3 cellular contexts compared by ENCODE assay signal in genomic region chr1:43044572-43045361, GRCh38.
TF ChIP-seq lines count a peak whose summit lies in the region.

No MANE protein-coding gene starts in this region.

TF ChIP-seq in SK-N-SH, 30 proteins besides CTCF, POLR2A, EP300 and RAD21 (continued from another document):
- TF ChIP-seq NFIC (IDR thresholded peaks at IDR 0.05; ENCODE audit: borderline replicate concordance) (no peak), USF2 (IDR thresholded peaks at IDR 0.05; ENCODE audit: borderline replicate concordance, low read depth, low read length) (no peak), RXRA (IDR thresholded peaks at IDR 0.05; ENCODE audit: borderline replicate concordance, low read depth) (no peak), POLR2AphosphoS5 (IDR thresholded peaks at IDR 0.05; ENCODE audit: low read depth, low read length) (no peak), RCOR1 (IDR thresholded peaks at IDR 0.05; ENCODE audit: low read length) (no peak), ELF1 (IDR thresholded peaks at IDR 0.05) (no peak), GABPA (IDR thresholded peaks at IDR 0.05; ENCODE audit: low read depth) (no peak), FOSL2 (IDR thresholded peaks at IDR 0.05; ENCODE audit: borderline replicate concordance, low read depth) (no peak), MEF2A (IDR thresholded peaks at IDR 0.05; ENCODE audit: borderline replicate concordance, low read depth) (no peak), FOXJ3 (CRISPR knock-in tag; IDR thresholded peaks at IDR 0.05) (peak; percentile 61; the same call in 1 of the 2 replicates), EZH2phosphoT487 (IDR thresholded peaks at IDR 0.05; ENCODE audit: borderline replicate concordance, low read depth) (no peak), MXI1 (IDR thresholded peaks at IDR 0.05; ENCODE audit: low read depth, low read length) (no peak)

TF ChIP-seq in SK-N-SH treated with all-trans-retinoic acid at 6 μM for 48 hours, 23 proteins besides CTCF, POLR2A, EP300 and RAD21 (continued from another document):
- no peak for TF ChIP-seq CREB5 (CRISPR knock-in tag; IDR thresholded peaks at IDR 0.05; ENCODE audit: low read depth)
- no peak for TF ChIP-seq ZFP3 (CRISPR knock-in tag; IDR thresholded peaks at IDR 0.05)

TF ChIP-seq in K562, 482 proteins besides CTCF, POLR2A, EP300 and RAD21 (continued from another document and continues in another):
- TF ChIP-seq ZNF143 (CRISPR knock-in tag; IDR thresholded peaks at IDR 0.05) = no peak
- peak; percentile 79 for TF ChIP-seq SMARCA4 (IDR thresholded peaks at IDR 0.05)
- peak; percentile 88 for TF ChIP-seq TEAD4 (IDR thresholded peaks at IDR 0.05; ENCODE audit: low read length)
- TF ChIP-seq TEAD4 (CRISPR knock-in tag; IDR thresholded peaks at IDR 0.05; ENCODE audit: borderline replicate concordance) = no peak
- TF ChIP-seq IFI16 (CRISPR knock-in tag; IDR thresholded peaks at IDR 0.05) = no peak
- no peak for TF ChIP-seq PYGO2 (tag; IDR thresholded peaks at IDR 0.05)
- TF ChIP-seq ZFP1 (CRISPR knock-in tag; IDR thresholded peaks at IDR 0.05) = no peak
- TF ChIP-seq CHD4 (IDR thresholded peaks at IDR 0.05; ENCODE audit: insufficient read depth, insufficient replicate concordance, low read depth, low read length, poor library complexity, severe bottlenecking) = no peak
- no peak for TF ChIP-seq ZNF347 (CRISPR knock-in tag; IDR thresholded peaks at IDR 0.05; ENCODE audit: low read depth)
- no peak for TF ChIP-seq SNRNP70 (optimal IDR thresholded peaks at IDR 0.05; ENCODE audit: low read depth, low read length)
- TF ChIP-seq HNRNPLL (IDR thresholded peaks at IDR 0.05; ENCODE audit: low read depth, low read length, poor library complexity, severe bottlenecking) = no peak
- TF ChIP-seq FUS (optimal IDR thresholded peaks at IDR 0.05; ENCODE audit: low read depth, low read length) = no peak
- TF ChIP-seq CBFA2T2 (conservative IDR thresholded peaks at IDR 0.05) = peak; percentile 88
- no peak for TF ChIP-seq SAP30 (IDR thresholded peaks at IDR 0.05; ENCODE audit: borderline replicate concordance, insufficient read depth, low read depth, low read length, poor library complexity, severe bottlenecking)
- TF ChIP-seq ILF3 (IDR thresholded peaks at IDR 0.05; ENCODE audit: borderline replicate concordance) = no peak
- TF ChIP-seq ZNF232 (CRISPR knock-in tag; IDR thresholded peaks at IDR 0.05) = no peak
- TF ChIP-seq ZNF280B (CRISPR knock-in tag; IDR thresholded peaks at IDR 0.05) = no peak
- peak; percentile 60; the same call in 1 of the 2 replicates for TF ChIP-seq FOSL1 (tag; conservative IDR thresholded peaks at IDR 0.05)
- TF ChIP-seq YY1 (IDR thresholded peaks at IDR 0.05; ENCODE audit: borderline replicate concordance in 1 of 3, control insufficient read depth in 1 of 3, extremely low read depth in 1 of 3, insufficient read depth in 3 of 3, insufficient read length in 1 of 3, insufficient replicate concordance in 2 of 3, low read depth in 1 of 3, low read length in 2 of 3) = peak in 1 of 3 experiments; percentile 17
- TF ChIP-seq ELF2 (CRISPR knock-in tag; IDR thresholded peaks at IDR 0.05) = no peak
- TF ChIP-seq ZNF398 (CRISPR knock-in tag; IDR thresholded peaks at IDR 0.05) = no peak
- TF ChIP-seq CEBPG (CRISPR knock-in tag; IDR thresholded peaks at IDR 0.05) = no peak
- TF ChIP-seq CEBPG (tag; conservative IDR thresholded peaks at IDR 0.05 in 1 of 2, IDR thresholded peaks at IDR 0.05 in 1 of 2) = no peak
- TF ChIP-seq ZBTB11 (CRISPR knock-in tag; IDR thresholded peaks at IDR 0.05) = no peak
- peak; percentile 47; the same call in 1 of the 2 replicates for TF ChIP-seq EGR1 (conservative IDR thresholded peaks at IDR 0.05)
- no peak for TF ChIP-seq THRAP3 (IDR thresholded peaks at IDR 0.05; ENCODE audit: borderline replicate concordance)
- no peak for TF ChIP-seq TAF15 (IDR thresholded peaks at IDR 0.05; ENCODE audit: low read depth, low read length)
- no peak for TF ChIP-seq ZNF668 (CRISPR knock-in tag; IDR thresholded peaks at IDR 0.05)
- TF ChIP-seq CEBPZ (IDR thresholded peaks at IDR 0.05; ENCODE audit: borderline replicate concordance, low read depth, low read length) = no peak
- TF ChIP-seq E2F1 (CRISPR knock-in tag; IDR thresholded peaks at IDR 0.05) = no peak
- peak; percentile 28; the same call in 1 of the 2 replicates for TF ChIP-seq TFAP4 (CRISPR knock-in tag; IDR thresholded peaks at IDR 0.05; ENCODE audit: borderline replicate concordance)
- peak; percentile 99 for TF ChIP-seq ATF3 (IDR thresholded peaks at IDR 0.05)
- TF ChIP-seq ATF3 (CRISPR knock-in tag; conservative IDR thresholded peaks at IDR 0.05) = 0 out of 2 replicates have a peak, but pooled peaks have one; percentile 39
- TF ChIP-seq ZNF274 (IDR thresholded peaks at IDR 0.05; ENCODE audit: borderline replicate concordance, low read depth, low read length) = no peak
- no peak for TF ChIP-seq SAFB2 (IDR thresholded peaks at IDR 0.05; ENCODE audit: borderline replicate concordance, low read depth, low read length, severe bottlenecking)
- TF ChIP-seq HOXB6 (CRISPR knock-in tag; IDR thresholded peaks at IDR 0.05; ENCODE audit: borderline replicate concordance) = no peak
- TF ChIP-seq STAT5B (CRISPR knock-in tag; IDR thresholded peaks at IDR 0.05) = no peak
- peak; percentile 52 to 65 for TF ChIP-seq KDM1A (IDR thresholded peaks at IDR 0.05)
- TF ChIP-seq SRSF1 (IDR thresholded peaks at IDR 0.05; ENCODE audit: low read depth, low read length) = no peak
- peak; percentile 20; the same call in 1 of the 2 replicates for TF ChIP-seq MBD2 (IDR thresholded peaks at IDR 0.05; ENCODE audit: borderline replicate concordance, low read depth)
- TF ChIP-seq FOXA3 (CRISPR knock-in tag; conservative IDR thresholded peaks at IDR 0.05 in 1 of 2, IDR thresholded peaks at IDR 0.05 in 1 of 2) = no peak
- TF ChIP-seq GATAD2A (IDR thresholded peaks at IDR 0.05) = 0 out of 2 replicates have a peak, but pooled peaks have one; percentile 51
- no peak for TF ChIP-seq ZNF280A (IDR thresholded peaks at IDR 0.05; ENCODE audit: low read depth, partially characterized antibody)
- TF ChIP-seq PURB (CRISPR knock-in tag; IDR thresholded peaks at IDR 0.05; ENCODE audit: low read depth) = no peak
- TF ChIP-seq TCF7 (IDR thresholded peaks at IDR 0.05; ENCODE audit: borderline replicate concordance) = no peak
- no peak for TF ChIP-seq RBM34 (IDR thresholded peaks at IDR 0.05; ENCODE audit: borderline replicate concordance, insufficient read depth, low read length)
- TF ChIP-seq TBL1XR1 (IDR thresholded peaks at IDR 0.05; ENCODE audit: low read length in 2 of 2) = 0 out of 4 replicates have a peak, but pooled peaks of 1 of the 2 experiments have one; percentile 36
